In the genomic region with DNA sequence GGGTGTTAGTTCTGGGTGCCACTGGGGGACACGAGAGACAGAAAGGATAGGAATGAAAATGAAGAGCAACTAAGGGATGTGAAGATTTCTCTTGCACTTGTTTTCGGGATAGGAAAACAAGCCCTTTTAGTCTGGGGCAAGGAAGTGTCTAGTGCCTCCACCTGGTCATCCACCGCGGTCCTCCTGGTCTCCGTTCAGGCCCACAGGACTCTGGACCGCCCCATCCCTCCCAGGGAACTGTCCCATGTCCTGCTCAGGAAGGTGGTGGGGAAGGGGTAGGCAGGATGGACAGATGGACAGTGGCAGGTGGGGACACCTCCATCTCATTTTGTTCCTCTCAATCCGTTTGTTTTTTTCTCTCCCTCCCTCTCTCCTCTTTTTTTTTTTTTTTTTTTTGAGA, we compare ENCODE assay signal across 20 cellular contexts. TPM values are rescaled to one million over a fixed set of nuclear protein-coding genes. Genes with fewer than 3 reads are reported as not detected.
DNase-seq lines count a peak whose midpoint lies in the region; ATAC-seq and TF ChIP-seq lines count a peak whose summit lies in the region.
"Had no signal": no experiment of that assay in that cellular context is flagged by ENCODE, and none has a peak within 500 bp of the region (broad histone marks: within the 10 kb centered on the region; RNA-seq: fewer than 3 reads in every experiment).

No MANE protein-coding gene starts in this region.

- H3K27ac ChIP-seq in VCaP (peak overlapping the region; percentile 92), left lung (no peak overlapping the region)

- H3K4me1 ChIP-seq in left lung: peaks cover 0 to 4% of the 10 kb centered on the region in 2 donors

- H3K4me3 ChIP-seq in left lung: no peak overlapping the region

- no peaks in the 10 kb centered on the region for H3K36me3 ChIP-seq in left lung

- no peaks in the 10 kb centered on the region for H3K36me3 Mint-ChIP-seq in type B pancreatic cell
- H3K36me3 Mint-ChIP-seq: CD14-positive monocyte had no signal

- no peaks in the 10 kb centered on the region for H3K9me3 ChIP-seq in left lung

- H3K4me1 Mint-ChIP-seq in type B pancreatic cell (ENCODE audit: unreplicated experiment): peaks cover 28% of the 10 kb centered on the region
- H3K4me1 Mint-ChIP-seq: CD14-positive monocyte had no signal

- H3K9me3 Mint-ChIP-seq in type B pancreatic cell: no peaks in the 10 kb centered on the region

- intact Hi-C loops in left cardiac atrium (cut with DNase I) (no loop called here), cardiac septum (cut with DNase I) (no loop called here), left lung (cut with DNase I) (no loop called here)

- H3K27me3 Mint-ChIP-seq in type B pancreatic cell: no peaks in the 10 kb centered on the region

- peak; percentile 2 for DNase-seq in left cardiac atrium
- no peak for DNase-seq in cardiac septum (ENCODE audit: low spot score)
- peak; percentile 72 for DNase-seq in mesenteric fat pad (ENCODE audit: low spot score)
- DNase-seq in type B pancreatic cell (ENCODE audit: extremely low spot score, unreplicated experiment): no peak
- no peak for DNase-seq in left lung
- no peak for DNase-seq in globus pallidus (ENCODE audit: low spot score)
- DNase-seq: AML-193, HCEC 1CT, IMR-90, NCI-H1105, NCI-H146, NCI-H2081, NCI-H2171 treated with DMSO at 0.1 percent for 48 hours, NCI-H524 treated with DMSO at 0.1 percent for 48 hours, NCI-H82, OCI-M1, Right ventricle myocardium superior had no signal

- no peak for ATAC-seq in left cardiac atrium
- no peak for ATAC-seq in left lung
- no peak for ATAC-seq in GM18520 (IDR thresholded peaks at IDR 0.05; ENCODE audit: unreplicated experiment)

- peak overlapping the region; percentile 42 for H3K27ac Mint-ChIP-seq in type B pancreatic cell

- H3K27me3 ChIP-seq in left lung: no peaks in the 10 kb centered on the region

- no peak overlapping the region for H3K4me3 Mint-ChIP-seq in type B pancreatic cell
- H3K4me3 Mint-ChIP-seq: CD14-positive monocyte had no signal

- TF ChIP-seq CTCF in VCaP (conservative IDR thresholded peaks at IDR 0.05): no peak
- no peak for TF ChIP-seq CTCF in type B pancreatic cell (conservative IDR thresholded peaks at IDR 0.05)
- no peak for TF ChIP-seq CTCF in left lung (IDR thresholded peaks at IDR 0.05)

RNA-seq across cellular contexts. Expression of gene AGAP1, which starts 45.9 kb away (rescaled TPM):
- 10 to 100 TPM; 22.5 to 23.9 TPM for total RNA-seq in left cardiac atrium
- total RNA-seq in cardiac septum: 18.7 TPM
- 26.5 TPM for total RNA-seq in mesenteric fat pad
- 46.3 and 52.7 TPM in 2 replicates for total RNA-seq in type B pancreatic cell (ENCODE audit: low replicate concordance)
- total RNA-seq in left lung: 10 to 100 TPM; 25.3 to 25.4 TPM

Comparison
In these comparisons a context has a peak if more than half of its experiments do, and no peak if none do; other contexts are left out.
1. DNase-seq: peak in left cardiac atrium (single experiment) and mesenteric fat pad (single experiment); none in cardiac septum (single experiment), type B pancreatic cell (single experiment), left lung (0 of 2) and globus pallidus (single experiment).